In the genomic region with DNA sequence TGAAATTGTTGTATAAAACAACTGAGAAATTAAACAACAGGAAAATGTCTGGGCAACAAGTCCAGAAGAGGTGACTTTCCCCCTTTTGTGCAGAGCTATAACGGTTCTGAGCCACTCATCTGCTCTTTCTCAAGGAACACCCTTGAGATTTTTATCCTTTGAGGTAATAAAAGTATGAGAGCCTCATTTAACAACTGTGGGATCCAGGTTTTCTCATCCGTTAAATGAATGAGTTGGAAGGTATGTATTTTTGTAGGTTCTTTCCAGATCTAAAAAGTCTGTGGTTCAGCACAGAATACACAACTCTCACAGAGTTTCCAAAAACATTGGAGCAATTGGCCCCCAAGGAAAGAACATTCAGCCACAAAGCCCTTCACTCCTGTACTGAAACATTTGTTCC, we compare ENCODE assay signal across 17 cellular contexts.
DNase-seq lines count a peak whose midpoint lies in the region; ATAC-seq and TF ChIP-seq lines count a peak whose summit lies in the region.
"Had no signal": no experiment of that assay in that cellular context is flagged by ENCODE, and none has a peak within 500 bp of the region (broad histone marks: within the 10 kb centered on the region; RNA-seq: fewer than 3 reads in every experiment).

No MANE protein-coding gene starts in this region.

- CTCF ChIA-PET in activated CD4-positive, alpha-beta memory T cell treated with anti-CD3 and anti-CD28 coated beads for 36 hours (lab: Charles Lee) = interaction anchor here (1.2 kb wide), 1 partner anchor 26 kb away, joined by 3 read pairs; no protein-coding TSS in a partner anchor

- H3K4me1 ChIP-seq in body of pancreas = no peaks in the 10 kb centered on the region
- H3K4me1 ChIP-seq: SJCRH30 had no signal

- H3K27me3 ChIP-seq in body of pancreas = no peaks in the 10 kb centered on the region
- H3K27me3 ChIP-seq: esophagus squamous epithelium, SJCRH30 had no signal

- peak overlapping the region; percentile 75 for H3K4me3 Mint-ChIP-seq in stimulated activated naive CD8-positive, alpha-beta T cell treated with anti-CD3 and anti-CD28 coated beads, Interleukin-15, Interleukin-2, amounts not matched to agents 100 ng/mL and 50 ng/mL, for 24 hours
- H3K4me3 Mint-ChIP-seq in stimulated activated naive CD8-positive, alpha-beta T cell treated with anti-CD3 and anti-CD28 coated beads, Interleukin-15, amount 100 ng/mL, for 72 hours = peak overlapping the region in 1 of 2 donors; percentile 77
- H3K4me3 Mint-ChIP-seq in activated CD4-positive, alpha-beta memory T cell treated with anti-CD3 and anti-CD28 coated beads for 36 hours = peak overlapping the region; percentile 26
- no peak overlapping the region for H3K4me3 Mint-ChIP-seq in mesothelial cell of epicardium

- H3K27ac Mint-ChIP-seq in stimulated activated naive CD8-positive, alpha-beta T cell treated with anti-CD3 and anti-CD28 coated beads, Interleukin-15, Interleukin-2, amounts not matched to agents 100 ng/mL and 50 ng/mL, for 24 hours = peak overlapping the region; percentile 95
- H3K27ac Mint-ChIP-seq in stimulated activated naive CD8-positive, alpha-beta T cell treated with anti-CD3 and anti-CD28 coated beads, Interleukin-15, amount 100 ng/mL, for 72 hours = peak overlapping the region in 1 of 2 donors; percentile 95
- H3K27ac Mint-ChIP-seq in activated CD4-positive, alpha-beta memory T cell treated with anti-CD3 and anti-CD28 coated beads for 36 hours = peak overlapping the region; percentile 94
- H3K27ac Mint-ChIP-seq in mesothelial cell of epicardium = no peak overlapping the region

- peaks cover 100% of the 10 kb centered on the region for H3K4me1 Mint-ChIP-seq in stimulated activated naive CD8-positive, alpha-beta T cell treated with anti-CD3 and anti-CD28 coated beads, Interleukin-15, Interleukin-2, amounts not matched to agents 100 ng/mL and 50 ng/mL, for 24 hours (ENCODE audit: low read depth)
- H3K4me1 Mint-ChIP-seq in stimulated activated naive CD8-positive, alpha-beta T cell treated with anti-CD3 and anti-CD28 coated beads, Interleukin-15, amount 100 ng/mL, for 72 hours = peaks cover 93% of the 10 kb centered on the region
- peaks cover 86% of the 10 kb centered on the region for H3K4me1 Mint-ChIP-seq in activated CD4-positive, alpha-beta memory T cell treated with anti-CD3 and anti-CD28 coated beads for 36 hours (ENCODE audit: low read depth)
- H3K4me1 Mint-ChIP-seq in mesothelial cell of epicardium = peaks cover 15% of the 10 kb centered on the region

- POLR2A ChIA-PET in activated CD4-positive, alpha-beta memory T cell treated with anti-CD3 and anti-CD28 coated beads for 36 hours (lab: Charles Lee) = no interaction called here

- no peaks in the 10 kb centered on the region for H3K36me3 ChIP-seq in body of pancreas (replicated peaks in 1 of 2; ENCODE audit: insufficient read depth in 1 of 2, low read depth in 2 of 2)
- H3K36me3 ChIP-seq: esophagus squamous epithelium, SJCRH30 had no signal

- ATAC-seq in stimulated activated naive CD8-positive, alpha-beta T cell treated with anti-CD3 and anti-CD28 coated beads, Interleukin-15, amount 100 ng/mL, for 72 hours = no peak
- ATAC-seq in body of pancreas = no peak

- 53 to 80% methylated on average over 2 of the region's 2 CpGs for WGBS in body of pancreas, 2 donors

- H3K27me3 Mint-ChIP-seq in stimulated activated naive CD8-positive, alpha-beta T cell treated with anti-CD3 and anti-CD28 coated beads, Interleukin-15, Interleukin-2, amounts not matched to agents 100 ng/mL and 50 ng/mL, for 24 hours = no peaks in the 10 kb centered on the region
- no peaks in the 10 kb centered on the region for H3K27me3 Mint-ChIP-seq in stimulated activated naive CD8-positive, alpha-beta T cell treated with anti-CD3 and anti-CD28 coated beads, Interleukin-15, amount 100 ng/mL, for 72 hours
- no peaks in the 10 kb centered on the region for H3K27me3 Mint-ChIP-seq in activated CD4-positive, alpha-beta memory T cell treated with anti-CD3 and anti-CD28 coated beads for 36 hours
- peaks cover 9% of the 10 kb centered on the region for H3K27me3 Mint-ChIP-seq in mesothelial cell of epicardium (ENCODE audit: low read depth)

- no peak for TF ChIP-seq POLR2A in body of pancreas (IDR thresholded peaks at IDR 0.05)

- H3K9me3 ChIP-seq in body of pancreas = no peaks in the 10 kb centered on the region
- H3K9me3 ChIP-seq: esophagus squamous epithelium, SJCRH30 had no signal

- peaks cover 27% of the 10 kb centered on the region for H3K36me3 Mint-ChIP-seq in stimulated activated naive CD8-positive, alpha-beta T cell treated with anti-CD3 and anti-CD28 coated beads, Interleukin-15, Interleukin-2, amounts not matched to agents 100 ng/mL and 50 ng/mL, for 24 hours (ENCODE audit: low read depth)
- H3K36me3 Mint-ChIP-seq in activated CD4-positive, alpha-beta memory T cell treated with anti-CD3 and anti-CD28 coated beads for 36 hours = peaks cover 9% of the 10 kb centered on the region
- H3K36me3 Mint-ChIP-seq in mesothelial cell of epicardium = no peaks in the 10 kb centered on the region

- H3K4me3 ChIP-seq in body of pancreas = no peak overlapping the region
- H3K4me3 ChIP-seq: esophagus squamous epithelium, SJCRH30 had no signal

- no peak overlapping the region for H3K27ac ChIP-seq in body of pancreas
- H3K27ac ChIP-seq in substantia nigra (ENCODE audit: low read depth, low read length, poor library complexity, severe bottlenecking) = no peak overlapping the region
- H3K27ac ChIP-seq: esophagus squamous epithelium, SJCRH30 had no signal

- DNase-seq in stimulated activated naive CD8-positive, alpha-beta T cell treated with anti-CD3 and anti-CD28 coated beads, Interleukin-15, amount 100 ng/mL, for 72 hours = no peak
- no peak for DNase-seq in activated CD4-positive, alpha-beta memory T cell treated with anti-CD3 and anti-CD28 coated beads for 36 hours
- DNase-seq in glomerular visceral epithelial cell (ENCODE audit: extremely low spot score) = peak; percentile 65
- DNase-seq in body of pancreas = no peak
- DNase-seq in mesothelial cell of epicardium (ENCODE audit: low spot score in 2 of 2, unreplicated experiment in 2 of 2) = no peak
- DNase-seq in substantia nigra (lab: John Stamatoyannopoulos, UW) = no peak
- DNase-seq: activated CD8-positive, alpha-beta memory T cell treated with anti-CD3 and anti-CD28 coated beads for 24 hours; DMS153; esophagus squamous epithelium; HCEC 1CT; head of caudate nucleus; islet precursor cell; mesendoderm; NCI-H524; OCI-M1; SJCRH30 had no signal

- intact Hi-C loops in activated CD4-positive, alpha-beta memory T cell treated with anti-CD3 and anti-CD28 coated beads for 36 hours (cut with micrococcal nuclease) = loop anchor here (1.0 to 10.0 kb wide), 5 partner anchors 8 to 1053 kb away; no protein-coding TSS in a partner anchor
- intact Hi-C loops in body of pancreas (cut with DNase I) = no loop called here

- no peak for TF ChIP-seq CTCF in body of pancreas (IDR thresholded peaks at IDR 0.05)
- TF ChIP-seq CTCF in mesothelial cell of epicardium (IDR thresholded peaks at IDR 0.05; ENCODE audit: unreplicated experiment) = no peak

- no peaks in the 10 kb centered on the region for H3K9me3 Mint-ChIP-seq in stimulated activated naive CD8-positive, alpha-beta T cell treated with anti-CD3 and anti-CD28 coated beads, Interleukin-15, Interleukin-2, amounts not matched to agents 100 ng/mL and 50 ng/mL, for 24 hours
- H3K9me3 Mint-ChIP-seq in stimulated activated naive CD8-positive, alpha-beta T cell treated with anti-CD3 and anti-CD28 coated beads, Interleukin-15, amount 100 ng/mL, for 72 hours = no peaks in the 10 kb centered on the region
- H3K9me3 Mint-ChIP-seq in activated CD4-positive, alpha-beta memory T cell treated with anti-CD3 and anti-CD28 coated beads for 36 hours = no peaks in the 10 kb centered on the region
- no peaks in the 10 kb centered on the region for H3K9me3 Mint-ChIP-seq in mesothelial cell of epicardium
